ENCODE assay signal across 8 cellular contexts in the genomic region with DNA sequence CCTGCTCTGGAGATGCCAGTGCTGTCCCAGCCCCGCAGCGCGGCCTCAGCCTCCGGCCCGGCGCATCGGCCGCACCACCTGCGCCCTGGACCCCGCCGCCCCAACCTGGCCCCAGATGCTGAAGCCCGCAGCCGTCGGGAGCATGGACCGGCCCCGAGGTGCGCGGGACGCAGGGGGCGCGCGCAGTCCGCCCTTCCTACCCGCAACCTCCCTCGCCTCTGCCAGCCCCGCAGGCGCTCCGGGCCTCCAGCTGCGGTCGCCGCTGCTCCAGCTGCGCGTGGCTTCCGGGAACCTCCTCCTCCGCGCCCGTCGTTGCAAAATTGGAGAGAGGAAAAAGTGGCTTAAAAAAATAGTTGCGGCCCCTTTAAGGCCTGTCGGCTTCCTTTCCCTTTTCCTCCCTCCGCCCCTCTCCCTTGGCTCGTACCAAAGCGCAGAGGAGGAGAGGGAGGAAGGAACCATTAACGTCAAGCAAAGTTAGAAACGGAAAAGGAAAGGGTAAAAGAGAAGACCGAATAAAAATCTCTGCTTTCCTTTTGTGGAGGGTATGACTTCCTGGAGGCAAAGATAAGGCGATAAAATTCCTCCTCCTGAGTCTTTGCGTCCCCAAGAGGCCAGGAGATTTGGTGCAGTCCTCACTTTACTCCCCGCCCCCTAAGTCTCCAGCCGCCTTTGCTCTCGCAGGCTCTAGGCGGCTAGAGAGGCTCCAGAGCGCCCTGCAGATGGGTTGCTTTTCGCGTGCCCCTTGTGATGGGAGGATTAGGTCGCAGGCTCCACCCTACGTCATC. TPM values are rescaled to one million over a fixed set of nuclear protein-coding genes. Genes with fewer than 3 reads are reported as not detected.
A peak's percentile ranks its signal among the peaks of the same experiment; 100 is the strongest.
DNase-seq lines count a peak whose midpoint lies in the region; ATAC-seq lines count a peak whose summit lies in the region.

A gene with protein sequence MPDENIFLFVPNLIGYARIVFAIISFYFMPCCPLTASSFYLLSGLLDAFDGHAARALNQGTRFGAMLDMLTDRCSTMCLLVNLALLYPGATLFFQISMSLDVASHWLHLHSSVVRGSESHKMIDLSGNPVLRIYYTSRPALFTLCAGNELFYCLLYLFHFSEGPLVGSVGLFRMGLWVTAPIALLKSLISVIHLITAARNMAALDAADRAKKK (minus strand): TSS at position 343 of the 785 bp plus-strand sequence. CDS start 369 bp downstream, outside the sequence.

- H3K4me3 ChIP-seq in effector memory CD4-positive, alpha-beta T cell (ENCODE audit: insufficient read depth, low read depth, low read length, poor library complexity, severe bottlenecking) = peak within 1 kb of the TSS; percentile 96

- no peaks in the 10 kb centered on the region for H3K27me3 ChIP-seq in effector memory CD4-positive, alpha-beta T cell (replicated peaks; ENCODE audit: control insufficient read depth, insufficient read depth, low read length, poor library complexity, severe bottlenecking)

- peaks cover 19% of the 10 kb centered on the region for H3K4me1 ChIP-seq in effector memory CD4-positive, alpha-beta T cell (ENCODE audit: control insufficient read depth, insufficient read depth, low read length, poor library complexity, severe bottlenecking)

- H3K9me3 ChIP-seq in effector memory CD4-positive, alpha-beta T cell (ENCODE audit: control insufficient read depth, low read length) = no peaks in the 10 kb centered on the region

- CTCF ChIA-PET in activated CD8-positive, alpha-beta memory T cell treated with anti-CD3 and anti-CD28 coated beads for 36 hours (lab: Charles Lee) = interaction anchor here (0.6 to 2.0 kb wide), 6 partner anchors 43 to 187 kb away, joined by 3 to 5 read pairs (median 3); partner anchors contain the start of genes KCTD13 and MVP

- POLR2A ChIA-PET in activated CD8-positive, alpha-beta memory T cell treated with anti-CD3 and anti-CD28 coated beads for 36 hours (lab: Charles Lee) = interaction anchor here (0.6 kb wide), 1 partner anchor 55 kb away, joined by 3 read pairs; no protein-coding TSS in a partner anchor

- H3K27ac ChIP-seq in effector memory CD4-positive, alpha-beta T cell (ENCODE audit: insufficient read depth, low read length, poor library complexity, severe bottlenecking) = peak within 1 kb of the TSS; percentile 93

- peak; percentile 63 for ATAC-seq in GM19468 (IDR thresholded peaks at IDR 0.05; ENCODE audit: extremely low read depth, unreplicated experiment)

- H3K36me3 ChIP-seq in effector memory CD4-positive, alpha-beta T cell (ENCODE audit: control insufficient read depth, insufficient read depth, low read length) = peaks cover 26% of the 10 kb centered on the region

- DNase-seq in COLO829 (ENCODE audit: low spot score) (peak; percentile 90), HT1080 (ENCODE audit: low read depth) (peak; percentile 91), NOMO-1 (lab: John Stamatoyannopoulos, UW; ENCODE audit: unreplicated experiment in 2 of 2) (peak; percentile 96 to 97), lung microvascular endothelial cell (ENCODE audit: low read depth in 2 of 2) (peak; percentile 98)
- DNase-seq in effector memory CD4-positive, alpha-beta T cell = peak; percentile 81 to 88 (median 88)
- peak; percentile 81 to 91 (median 90) for DNase-seq in stimulated activated CD4-positive, alpha-beta T cell treated with anti-CD3 and anti-CD28 coated beads, TNF-alpha, amount 100 ng/mL, for 48 hours (ENCODE audit: low read depth in 3 of 3)

RNA-seq across cellular contexts. Expression of the gene that starts here (rescaled TPM):
- total RNA-seq in HT1080 (2014; rRNA removed; shearing (Covaris generic)) = 77.2 and 80.9 TPM in 2 replicates
- 61.9 and 73.0 TPM in 2 replicates for polyA plus RNA-seq in HT1080 (2015; cell fraction: cytosol; rRNA removed)
- 47.6 and 56.4 TPM in 2 replicates for polyA plus RNA-seq in HT1080 (2015; cell fraction: nucleus; rRNA removed)
- total RNA-seq in activated CD8-positive, alpha-beta memory T cell treated with anti-CD3 and anti-CD28 coated beads for 36 hours = 10 to 100 TPM; 57.2 to 58.1 TPM
- total RNA-seq in lung microvascular endothelial cell = 50.1 and 86.3 TPM in 2 replicates

Comparison
In these comparisons a context has a peak if more than half of its experiments do, and no peak if none do; other contexts are left out.
1. Peak in every context shown above with its lines: DNase-seq, ATAC-seq, H3K4me3 ChIP-seq and H3K27ac ChIP-seq.